25 cellular contexts compared by ENCODE assay signal in the genomic region with DNA sequence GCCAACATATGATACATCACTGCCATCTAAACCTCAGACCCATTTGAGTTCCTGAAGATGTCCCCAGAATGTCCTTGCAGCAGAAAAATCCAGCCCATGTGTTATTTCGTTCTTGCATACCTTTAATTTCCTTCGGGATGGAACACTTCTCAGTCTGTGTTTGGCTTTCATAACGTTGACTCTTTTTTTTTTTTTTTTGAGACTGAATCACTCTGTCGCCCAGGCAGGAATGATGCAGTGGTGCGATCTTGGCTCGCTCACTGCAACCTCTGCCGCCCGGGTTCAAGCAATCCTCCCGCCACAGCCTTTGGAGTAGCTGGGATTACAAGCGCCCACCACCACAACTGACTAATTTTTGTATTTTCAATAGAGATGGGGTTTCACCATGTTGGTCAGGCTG. TPM values are rescaled to one million over a fixed set of nuclear protein-coding genes. Genes with fewer than 3 reads are reported as not detected.
DNase-seq lines count a peak whose midpoint lies in the region; ATAC-seq and TF ChIP-seq lines count a peak whose summit lies in the region.
"Had no signal": no experiment of that assay in that cellular context is flagged by ENCODE, and none has a peak within 500 bp of the region (broad histone marks: within the 10 kb centered on the region; RNA-seq: fewer than 3 reads in every experiment).

No MANE protein-coding gene starts in this region.

- no peaks in the 10 kb centered on the region for H3K9me3 ChIP-seq in T-helper 17 cell (ENCODE audit: control insufficient read depth, low read length, poor library complexity, severe bottlenecking)
- no peaks in the 10 kb centered on the region for H3K9me3 ChIP-seq in endodermal cell (ENCODE audit: control insufficient read depth, low read length)
- no peaks in the 10 kb centered on the region for H3K9me3 ChIP-seq in neural progenitor cell (ENCODE audit: low read depth)
- H3K9me3 ChIP-seq: A549, MG63, SJCRH30 had no signal

- H3K27ac ChIP-seq in endodermal cell (ENCODE audit: low read depth, low read length) (no peak overlapping the region), neural progenitor cell (no peak overlapping the region)
- H3K27ac ChIP-seq: SJCRH30 had no signal

- H3K27ac Mint-ChIP-seq in T-helper 17 cell (no peak overlapping the region), endodermal cell (peak overlapping the region; percentile 55), neural progenitor cell (no peak overlapping the region)
- H3K27ac Mint-ChIP-seq: CD8-positive, alpha-beta T cell had no signal

- peaks cover 41% of the 10 kb centered on the region for H3F3A ChIP-seq in neural progenitor cell (ENCODE audit: low read depth)

- peak overlapping the region; percentile 15 for H3K4me3 Mint-ChIP-seq in T-helper 17 cell
- H3K4me3 Mint-ChIP-seq in endodermal cell: no peak overlapping the region
- H3K4me3 Mint-ChIP-seq in neural progenitor cell: peak overlapping the region; percentile 35
- H3K4me3 Mint-ChIP-seq: CD8-positive, alpha-beta T cell had no signal

- H3K4me3 ChIP-seq in endodermal cell (ENCODE audit: low read length): no peak overlapping the region
- no peak overlapping the region for H3K4me3 ChIP-seq in neural progenitor cell
- H3K4me3 ChIP-seq: A549, MG63, SJCRH30 had no signal

- no peaks in the 10 kb centered on the region for H3K36me3 Mint-ChIP-seq in T-helper 17 cell (ENCODE audit: low read depth)
- H3K36me3 Mint-ChIP-seq in endodermal cell (ENCODE audit: low read depth): no peaks in the 10 kb centered on the region
- H3K36me3 Mint-ChIP-seq in neural progenitor cell: no peaks in the 10 kb centered on the region
- H3K36me3 Mint-ChIP-seq: CD8-positive, alpha-beta T cell had no signal

- H3K9me3 Mint-ChIP-seq in endodermal cell: no peaks in the 10 kb centered on the region
- H3K9me3 Mint-ChIP-seq in neural progenitor cell: peaks cover 1% of the 10 kb centered on the region
- H3K9me3 Mint-ChIP-seq: CD8-positive, alpha-beta T cell had no signal

- DNase-seq in EH (ENCODE audit: low read depth) (peak; percentile 38), T-helper 17 cell (no peak), endodermal cell (no peak), neural progenitor cell (ENCODE audit: low spot score) (no peak), DMS79 (lab: John Stamatoyannopoulos, UW) (no peak)
- DNase-seq: C1 segment of cervical spinal cord; CD8-positive, alpha-beta T cell; DMS 273 treated with DMSO at 0.1 percent for 48 hours; DMS79 treated with DMSO at 0.1 percent for 48 hours; GOT3; KBM-7; MG63; NCI-H2029; NCI-H446 treated with DMSO at 0.1 percent for 48 hours; NCI-H526; NCI-H82; NK-92 treated with Interleukin-12 subunit alpha and Interleukin-12 subunit beta, amount 100 ng/mL, for 24 hours; PC-3 had no signal

- H3K9ac ChIP-seq in endodermal cell (ENCODE audit: extremely low read depth, low read length, poor library complexity, severe bottlenecking) (no peak overlapping the region), neural progenitor cell (no peak overlapping the region)

- ATAC-seq in T-helper 17 cell: no peak
- ATAC-seq in GM18858 (IDR thresholded peaks at IDR 0.05; ENCODE audit: unreplicated experiment): no peak
- ATAC-seq in GM19395 (IDR thresholded peaks at IDR 0.05; ENCODE audit: unreplicated experiment): no peak
- ATAC-seq: A549; CD8-positive, alpha-beta T cell; HCT116; PC-3; Right ventricle myocardium inferior; SK-N-SH treated with all-trans-retinoic acid at 6 μM for 48 hours had no signal

- H2AFZ ChIP-seq in neural progenitor cell (replicated peaks): no peak overlapping the region

- no peaks in the 10 kb centered on the region for H3K27me3 ChIP-seq in endodermal cell (ENCODE audit: control insufficient read depth, insufficient read depth, low read length, poor library complexity, severe bottlenecking)
- H3K27me3 ChIP-seq in neural progenitor cell: peaks cover 68% of the 10 kb centered on the region
- H3K27me3 ChIP-seq: MG63, SJCRH30 had no signal

- peaks cover 7% of the 10 kb centered on the region for H3K4me1 ChIP-seq in endodermal cell (ENCODE audit: control insufficient read depth, insufficient read depth, low read length)
- H3K4me1 ChIP-seq in neural progenitor cell: peaks cover 12% of the 10 kb centered on the region

- H3K36me3 ChIP-seq in endodermal cell (ENCODE audit: control insufficient read depth, insufficient read depth, low read length) (no peaks in the 10 kb centered on the region), neural progenitor cell (no peaks in the 10 kb centered on the region)
- H3K36me3 ChIP-seq: MG63, SJCRH30 had no signal

- no peaks in the 10 kb centered on the region for H4K20me1 ChIP-seq in neural progenitor cell (ENCODE audit: low read depth)

- H3K27me3 Mint-ChIP-seq in T-helper 17 cell (peaks cover 21% of the 10 kb centered on the region), endodermal cell (ENCODE audit: insufficient read depth) (no peaks in the 10 kb centered on the region), neural progenitor cell (ENCODE audit: insufficient read depth, low read depth) (peaks cover 8% of the 10 kb centered on the region)

- H3K4me2 ChIP-seq in neural progenitor cell: no peak overlapping the region

- H3K4me1 Mint-ChIP-seq in T-helper 17 cell (peaks cover 13% of the 10 kb centered on the region), endodermal cell (peaks cover 14% of the 10 kb centered on the region), neural progenitor cell (peaks cover 28% of the 10 kb centered on the region)

- TF ChIP-seq CTCF in endodermal cell (conservative IDR thresholded peaks at IDR 0.05): no peak
- TF ChIP-seq CTCF in neural progenitor cell (IDR thresholded peaks at IDR 0.05): no peak

- 80 to 93% methylated on average over 4 to 10 of the region's 10 CpGs for WGBS in endodermal cell (ENCODE audit: insufficient coverage in 1 of 2, insufficient read length in 1 of 2), 2 experiments

- no peaks in the 10 kb centered on the region for H3K79me2 ChIP-seq in neural progenitor cell (ENCODE audit: low read depth)

RNA-seq across cellular contexts. Expression of gene FSCN1, which starts 20.2 kb away (rescaled TPM):
- total RNA-seq in T-helper 17 cell (10 to 100 TPM in 1 of 2 donors, 1 to 10 TPM in 1; 8.6 to 10.0 TPM), endodermal cell (100 to 1,000 TPM; 691 to 720 TPM), neural progenitor cell (ENCODE audit: low replicate concordance) (76.3 and 256 TPM in 2 replicates)
- polyA plus RNA-seq in endodermal cell (2013, experiment 1 of 2): 358 TPM
- polyA plus RNA-seq in endodermal cell (2013, experiment 2 of 2): 364 TPM

RNA-seq across cellular contexts. Expression of gene ACTB, which starts 42.0 kb away (rescaled TPM):
- total RNA-seq in T-helper 17 cell (1,000 to 10,000 TPM; 3,656 to 4,118 TPM), endodermal cell (1,000 to 10,000 TPM; 4,550 to 5,347 TPM), neural progenitor cell (ENCODE audit: low replicate concordance) (1,381 and 2,318 TPM in 2 replicates)
- polyA plus RNA-seq in endodermal cell (2013, experiment 1 of 2): 3,804 TPM
- 3,713 TPM for polyA plus RNA-seq in endodermal cell (2013, experiment 2 of 2)

RNA-seq across cellular contexts. Expression of gene FBXL18, which starts 58.8 kb away (rescaled TPM):
- total RNA-seq in T-helper 17 cell (1 to 10 TPM; 9.7 TPM), endodermal cell (10 to 100 TPM; 13.4 to 15.5 TPM), neural progenitor cell (ENCODE audit: low replicate concordance) (3.3 and 6.7 TPM in 2 replicates)
- 7.1 TPM for polyA plus RNA-seq in endodermal cell (2013, experiment 1 of 2)
- polyA plus RNA-seq in endodermal cell (2013, experiment 2 of 2): 5.4 TPM
